In genomic region chr2:23077599-23077998, GRCh38 we compare ENCODE assay signal across 25 cellular contexts.
DNase-seq lines count a peak whose midpoint lies in the region; ATAC-seq, FAIRE-seq and TF ChIP-seq lines count a peak whose summit lies in the region.
"Had no signal": no experiment of that assay in that cellular context is flagged by ENCODE, and none has a peak within 500 bp of the region (broad histone marks: within the 10 kb centered on the region; RNA-seq: fewer than 3 reads in every experiment).

No MANE protein-coding gene starts in this region.

- H3K27me3 Mint-ChIP-seq in Calu3 (ENCODE audit: unreplicated experiment) (peaks cover 16% of the 10 kb centered on the region), endodermal cell (ENCODE audit: insufficient read depth) (peaks cover 1% of the 10 kb centered on the region)

- no peak for TF ChIP-seq EP300 in HepG2 (IDR thresholded peaks at IDR 0.05; ENCODE audit: low read depth in 2 of 2, low read length in 2 of 2)
- no peak for TF ChIP-seq EP300 in HepG2 (CRISPR knock-in tag; IDR thresholded peaks at IDR 0.05; ENCODE audit: borderline replicate concordance)

- 0 out of 2 replicates have a peak, but pooled peaks cover 6% of the 10 kb centered on the region for H3K9me2 ChIP-seq in GM23248 (ENCODE audit: insufficient read depth)

- no peaks in the 10 kb centered on the region for H3K4me1 ChIP-seq in endodermal cell (ENCODE audit: control insufficient read depth, insufficient read depth, low read length)
- H3K4me1 ChIP-seq in GM23248 (ENCODE audit: insufficient read depth), result no peaks in the 10 kb centered on the region
- no peaks in the 10 kb centered on the region for H3K4me1 ChIP-seq in HepG2 (ENCODE audit: insufficient read depth, low read length)
- H3K4me1 ChIP-seq: BLaER1 had no signal

- H4K20me1 ChIP-seq in GM23248 (ENCODE audit: insufficient read depth), result no peaks in the 10 kb centered on the region
- H4K20me1 ChIP-seq in HepG2 (ENCODE audit: insufficient read depth, low read length), result no peaks in the 10 kb centered on the region
- H4K20me1 ChIP-seq: BLaER1 had no signal

- TF ChIP-seq POLR2A in GM12892 (IDR thresholded peaks at IDR 0.05; ENCODE audit: low read depth, low read length) (no peak), HepG2 (IDR thresholded peaks at IDR 0.05; ENCODE audit: insufficient read depth in 1 of 2, low read depth in 2 of 2, low read length in 2 of 2) (no peak)

- POLR2A ChIA-PET in HepG2 (lab: Yijun Ruan, JAX), result no interaction called here

- H3K27me3 ChIP-seq in endodermal cell (ENCODE audit: control insufficient read depth, insufficient read depth, low read length, poor library complexity, severe bottlenecking) (peaks cover 13% of the 10 kb centered on the region), GM23248 (replicated peaks; ENCODE audit: insufficient read depth) (no peaks in the 10 kb centered on the region), HepG2 (ENCODE audit: control insufficient read depth in 1 of 2, insufficient read depth in 2 of 2, low read length in 2 of 2) (no peaks in the 10 kb centered on the region)
- H3K27me3 ChIP-seq: BLaER1 had no signal

- FAIRE-seq in GM12892 (lab: Jason Lieb, UNC) (no peak), HepG2 (lab: Jason Lieb, UNC) (no peak)
- FAIRE-seq: G401.6, GM18507, GM19239, K562, RCC 7860 had no signal

- H3K9me3 Mint-ChIP-seq in Calu3 (ENCODE audit: low read depth, unreplicated experiment), result peaks cover 3% of the 10 kb centered on the region
- H3K9me3 Mint-ChIP-seq in endodermal cell, result no peaks in the 10 kb centered on the region

- no peaks in the 10 kb centered on the region for H3K36me3 Mint-ChIP-seq in Calu3 (ENCODE audit: insufficient read depth, unreplicated experiment)
- no peaks in the 10 kb centered on the region for H3K36me3 Mint-ChIP-seq in endodermal cell (ENCODE audit: low read depth)

- no peak for TF ChIP-seq CTCF in Calu3 (IDR thresholded peaks at IDR 0.05; ENCODE audit: unreplicated experiment)
- no peak for TF ChIP-seq CTCF in endodermal cell (conservative IDR thresholded peaks at IDR 0.05)
- TF ChIP-seq CTCF in HepG2 (CRISPR knock-in tag; IDR thresholded peaks at IDR 0.05), result no peak

- in situ Hi-C loops in GM23248 (cut with MboI), result no loop called here
- in situ Hi-C loops in HepG2 (cut with HindIII; ENCODE audit: extremely low pct_ligation_motif_present, low pct_unique_long_range_greater_than_20kb), result no loop called here

- H3K27ac Mint-ChIP-seq in Calu3 (ENCODE audit: unreplicated experiment) (no peak overlapping the region), endodermal cell (no peak overlapping the region)
- H3K27ac Mint-ChIP-seq: CD4-positive, alpha-beta T cell had no signal

- DNase-seq in Calu3, result peak; percentile 5
- peak; percentile 30 for DNase-seq in RKO (ENCODE audit: low spot score)
- peak; percentile 67 for DNase-seq in endodermal cell
- peak; percentile 48 for DNase-seq in iPS-NIHi7 (ENCODE audit: extremely low spot score)
- DNase-seq in GM12892 (ENCODE audit: insufficient read length), result no peak
- DNase-seq in A172 (ENCODE audit: low spot score), result no peak
- DNase-seq in GM23248, result no peak
- no peak for DNase-seq in HepG2 (ENCODE audit: low spot score)
- DNase-seq: Caco-2; CD4-positive, alpha-beta T cell; MM.1S; NCI-H1048; NCI-H1436; NCI-H1930; NCI-H2227 treated with DMSO at 0.1 percent for 48 hours; NCI-H510A treated with DMSO at 0.1 percent for 48 hours; NCI-H774; OCI-M1; Right ventricle myocardium superior had no signal

- CTCF ChIA-PET in Calu3 (lab: Charles Lee), result no interaction called here
- CTCF ChIA-PET in HepG2 (lab: Yijun Ruan, JAX; ENCODE audit: low intra/inter-chr PET ratio, low total read pairs), result no interaction called here

- H3K9ac ChIP-seq in endodermal cell (ENCODE audit: extremely low read depth, low read length, poor library complexity, severe bottlenecking) (no peak overlapping the region), GM23248 (no peak overlapping the region), HepG2 (ENCODE audit: insufficient read depth, low read depth, low read length) (no peak overlapping the region)
- H3K9ac ChIP-seq: BLaER1 had no signal

- no peak for ATAC-seq in HepG2
- ATAC-seq: K562 had no signal

- H3K4me2 ChIP-seq in GM23248 (ENCODE audit: unreplicated experiment), result no peak overlapping the region
- no peak overlapping the region for H3K4me2 ChIP-seq in HepG2 (ENCODE audit: low read depth, low read length)
- H3K4me2 ChIP-seq: BLaER1 had no signal

- BruUV-seq in Calu3 (replicated peaks; lab: Mats Ljungman, UMichigan), result no TSS peak
- BruUV-seq in HepG2 (replicated peaks; lab: Mats Ljungman, UMichigan), result no TSS peak

- H2AFZ ChIP-seq in GM23248 (no peak overlapping the region), HepG2 (ENCODE audit: low read length) (no peak overlapping the region)

- TF ChIP-seq RAD21 in HepG2 (CRISPR knock-in tag; IDR thresholded peaks at IDR 0.05), result no peak

- H3K36me3 ChIP-seq in endodermal cell (ENCODE audit: control insufficient read depth, insufficient read depth, low read length), result no peaks in the 10 kb centered on the region
- no peaks in the 10 kb centered on the region for H3K36me3 ChIP-seq in GM23248 (ENCODE audit: low read depth)
- H3K36me3 ChIP-seq in HepG2 (replicated peaks in 1 of 2; ENCODE audit: control insufficient read depth in 1 of 2, insufficient read depth in 2 of 2, low read length in 2 of 2), result no peaks in the 10 kb centered on the region
- H3K36me3 ChIP-seq: BLaER1 had no signal

- WGBS in endodermal cell (ENCODE audit: insufficient coverage in 1 of 2, insufficient read length in 1 of 2), 2 experiments, result 33 to 37% methylated on average over 1 to 4 of the region's 4 CpGs
- 32 to 34% methylated on average over 4 of the region's 4 CpGs for WGBS in GM23248 (ENCODE audit: low coverage in 1 of 2, low lambda C conversion rate in 2 of 2, missing lambda C conversion rate in 2 of 2), 2 experiments
- WGBS in HepG2 (ENCODE audit: low lambda C conversion rate), result 0% methylated on average over 4 of the region's 4 CpGs

- H3K4me3 Mint-ChIP-seq in Calu3 (ENCODE audit: low read depth, unreplicated experiment) (no peak overlapping the region), endodermal cell (no peak overlapping the region)
- H3K4me3 Mint-ChIP-seq: CD4-positive, alpha-beta T cell had no signal

- H3K9me3 ChIP-seq in endodermal cell (ENCODE audit: control insufficient read depth, low read length) (no peaks in the 10 kb centered on the region), GM23248 (ENCODE audit: low read depth) (no peaks in the 10 kb centered on the region), HepG2 (ENCODE audit: low read length) (no peaks in the 10 kb centered on the region)
- H3K9me3 ChIP-seq: BLaER1, Caco-2 had no signal

- H3K27ac ChIP-seq in endodermal cell (ENCODE audit: low read depth, low read length) (no peak overlapping the region), GM23248 (no peak overlapping the region), HepG2 (ENCODE audit: extremely low read length, insufficient read depth, low read length) (no peak overlapping the region)
- H3K27ac ChIP-seq: BLaER1 had no signal

- H3K4me1 Mint-ChIP-seq in Calu3 (ENCODE audit: low read depth, unreplicated experiment) (no peaks in the 10 kb centered on the region), endodermal cell (peaks cover under 1% of the 10 kb centered on the region)

- H3K4me3 ChIP-seq in endodermal cell (ENCODE audit: low read length), result no peak overlapping the region
- H3K4me3 ChIP-seq in GM23248, result no peak overlapping the region
- H3K4me3 ChIP-seq in HepG2 (replicated peaks in 1 of 3; ENCODE audit: insufficient read depth in 1 of 3, low read depth in 2 of 3, low read length in 3 of 3), result no peak overlapping the region
- H3K4me3 ChIP-seq: BLaER1, K562 had no signal

- no peaks in the 10 kb centered on the region for H3K79me2 ChIP-seq in GM23248 (ENCODE audit: insufficient read depth)
- no peaks in the 10 kb centered on the region for H3K79me2 ChIP-seq in HepG2 (ENCODE audit: insufficient read depth, low read length)

- intact Hi-C loops in Calu3 (cut with micrococcal nuclease; ENCODE audit: unreplicated experiment) (no loop called here), HepG2 (cut with micrococcal nuclease; ENCODE audit: unreplicated experiment) (no loop called here)

- H3F3A ChIP-seq in GM23248 (ENCODE audit: insufficient read depth), result no peaks in the 10 kb centered on the region

TF ChIP-seq in HepG2, 621 proteins besides CTCF, POLR2A, EP300 and RAD21:
- TF ChIP-seq JARID2 (CRISPR knock-in tag; IDR thresholded peaks at IDR 0.05; ENCODE audit: insufficient replicate concordance) (no peak), TP53 (CRISPR knock-in tag; conservative IDR thresholded peaks at IDR 0.05) (no peak), CBX5 (CRISPR knock-in tag; IDR thresholded peaks at IDR 0.05; ENCODE audit: borderline replicate concordance) (no peak)

Comparison
In these comparisons a context has a peak if more than half of its experiments do, and no peak if none do; other contexts are left out.
1. DNase-seq: peak in Calu3 (single experiment), RKO (single experiment), endodermal cell (single experiment) and iPS-NIHi7 (single experiment); none in GM12892 (single experiment), A172 (single experiment), GM23248 (single experiment) and HepG2 (single experiment).